In the genomic region with DNA sequence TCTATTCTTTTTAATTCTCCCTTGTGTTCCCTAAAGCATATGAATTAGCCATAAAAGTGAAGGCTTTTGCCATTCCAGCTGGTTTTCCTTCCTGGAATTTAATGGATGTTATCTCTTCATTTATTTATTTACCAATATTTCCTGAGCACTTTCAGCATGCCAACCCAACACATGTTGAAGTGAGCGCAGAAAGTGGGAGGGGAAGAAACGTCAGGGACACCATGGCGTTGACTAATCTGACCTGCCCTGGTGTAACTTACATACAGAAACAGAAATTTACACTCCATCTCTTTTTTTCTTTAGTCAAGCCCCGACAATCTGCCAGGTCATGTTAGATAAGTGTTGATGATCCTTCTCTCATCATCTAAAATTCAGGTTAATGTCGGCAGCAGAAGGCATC, we compare ENCODE assay signal across 19 cellular contexts.
DNase-seq lines count a peak whose midpoint lies in the region; ATAC-seq and TF ChIP-seq lines count a peak whose summit lies in the region.
"Had no signal": no experiment of that assay in that cellular context is flagged by ENCODE, and none has a peak within 500 bp of the region (broad histone marks: within the 10 kb centered on the region; RNA-seq: fewer than 3 reads in every experiment).

No MANE protein-coding gene starts in this region.

- no peak overlapping the region for H4K5ac ChIP-seq in mesendoderm (ENCODE audit: low read length)

- H3K27ac ChIP-seq in fibroblast of lung (ENCODE audit: insufficient read depth, low read length): no peak overlapping the region
- H3K27ac ChIP-seq in mesendoderm (ENCODE audit: low read depth, low read length): no peak overlapping the region
- H3K27ac ChIP-seq: C4-2B, GM23248 had no signal

- H3K4me3 ChIP-seq in HFF-Myc (replicated peaks; ENCODE audit: low read depth, low read length) (no peak overlapping the region), fibroblast of lung (replicated peaks in 1 of 4; ENCODE audit: control extremely low read depth in 1 of 4, insufficient read depth in 1 of 4, low read depth in 3 of 4, low read length in 4 of 4) (no peak overlapping the region), mesendoderm (ENCODE audit: low read length) (no peak overlapping the region)
- H3K4me3 ChIP-seq: GM23248, HAP-1 had no signal

- ATAC-seq in HG03571 (IDR thresholded peaks at IDR 0.05; ENCODE audit: unreplicated experiment): no peak

- H3K36me3 Mint-ChIP-seq in Calu3 (ENCODE audit: insufficient read depth, unreplicated experiment): no peaks in the 10 kb centered on the region
- H3K36me3 Mint-ChIP-seq: CD4-positive, alpha-beta memory T cell had no signal

- H3K56ac ChIP-seq in mesendoderm (ENCODE audit: low read length): no peak overlapping the region

- no peaks in the 10 kb centered on the region for H3K9me3 Mint-ChIP-seq in Calu3 (ENCODE audit: low read depth, unreplicated experiment)
- H3K9me3 Mint-ChIP-seq: CD4-positive, alpha-beta memory T cell had no signal

- H3K4me2 ChIP-seq in fibroblast of lung (ENCODE audit: extremely low read depth, insufficient read depth, low read length) (peak overlapping the region; percentile 25), mesendoderm (ENCODE audit: low read length) (no peak overlapping the region)

- no peaks in the 10 kb centered on the region for H3K9me3 ChIP-seq in fibroblast of lung (ENCODE audit: control insufficient read depth, insufficient read depth, low read depth, low read length)
- H3K9me3 ChIP-seq: BE2C, HAP-1 had no signal

- H3K27me3 ChIP-seq in fibroblast of lung (ENCODE audit: control insufficient read depth, insufficient read depth, low read length) (no peaks in the 10 kb centered on the region), mesendoderm (ENCODE audit: insufficient read depth, low read length, poor library complexity) (no peaks in the 10 kb centered on the region)

- H3K36me3 ChIP-seq in fibroblast of lung (ENCODE audit: control insufficient read depth, insufficient read depth, low read length) (no peaks in the 10 kb centered on the region), mesendoderm (ENCODE audit: control insufficient read depth, insufficient read depth, low read length) (no peaks in the 10 kb centered on the region)
- H3K36me3 ChIP-seq: BE2C, HAP-1 had no signal

- H2AK5ac ChIP-seq in mesendoderm (ENCODE audit: low read length): no peak overlapping the region

- intact Hi-C loops in Calu3 (cut with micrococcal nuclease; ENCODE audit: unreplicated experiment): no loop called here

- CTCF ChIA-PET in Calu3 (lab: Charles Lee): no interaction called here

- no peaks in the 10 kb centered on the region for H3K79me1 ChIP-seq in mesendoderm (ENCODE audit: low read length)

- no peaks in the 10 kb centered on the region for H3K27me3 Mint-ChIP-seq in Calu3 (ENCODE audit: unreplicated experiment)
- H3K27me3 Mint-ChIP-seq: CD4-positive, alpha-beta memory T cell had no signal

- H3K79me2 ChIP-seq in fibroblast of lung (ENCODE audit: control insufficient read depth, insufficient read depth, low read length) (no peaks in the 10 kb centered on the region), mesendoderm (ENCODE audit: control insufficient read depth, insufficient read depth, low read length) (no peaks in the 10 kb centered on the region)

- H3K23ac ChIP-seq in mesendoderm (ENCODE audit: low read length): no peak overlapping the region

- H3K18ac ChIP-seq in mesendoderm (ENCODE audit: low read length): no peak overlapping the region

- H2BK120ac ChIP-seq in mesendoderm (ENCODE audit: low read depth, low read length): no peak overlapping the region

- no peak overlapping the region for H2BK5ac ChIP-seq in mesendoderm (ENCODE audit: low read length)

- no peak overlapping the region for H4K8ac ChIP-seq in mesendoderm (ENCODE audit: low read depth, low read length)

- peak overlapping the region; percentile 31 for H3K4ac ChIP-seq in mesendoderm (ENCODE audit: low read depth, low read length)

- DNase-seq in Calu3 (no peak), HFF-Myc (ENCODE audit: extremely low read depth, low read depth) (peak; percentile 5), fibroblast of lung (ENCODE audit: low read depth in 2 of 2) (peak in 1 of 2 donors; percentile 66), mesendoderm (no peak), cerebellar cortex (ENCODE audit: low spot score) (no peak), NCI-H345 (lab: John Stamatoyannopoulos, UW) (no peak)
- DNase-seq in activated CD4-positive, alpha-beta T cell treated with anti-CD3 and anti-CD28 coated beads, Interleukin-2, amount 50 U/mL, for 1 hour: no peak
- DNase-seq: 8988T; BE2C; CD4-positive, alpha-beta memory T cell; DMS153; DMS79 treated with DMSO at 0.1 percent for 48 hours; GDM1; GM23248; HFFc6; KBM-7 had no signal

- no peaks in the 10 kb centered on the region for H3K4me1 Mint-ChIP-seq in Calu3 (ENCODE audit: low read depth, unreplicated experiment)

- H2AFZ ChIP-seq in fibroblast of lung (ENCODE audit: low read length): no peak overlapping the region
- H2AFZ ChIP-seq: GM23248 had no signal

- WGBS in mesendoderm (ENCODE audit: extremely low coverage, insufficient coverage, low lambda C conversion rate): no CpG with 5 or more reads among the region's 5 CpGs

- TF ChIP-seq CTCF in Calu3 (IDR thresholded peaks at IDR 0.05; ENCODE audit: unreplicated experiment) (no peak), HFF-Myc (IDR thresholded peaks at IDR 0.05; ENCODE audit: low read depth, low read length, missing control alignments) (no peak), fibroblast of lung (conservative IDR thresholded peaks at IDR 0.05 in 1 of 2, IDR thresholded peaks at IDR 0.05 in 1 of 2; ENCODE audit: low read depth in 1 of 2, low read length in 2 of 2) (no peak)

- H3K9ac ChIP-seq in fibroblast of lung (ENCODE audit: insufficient read depth, low read length) (no peak overlapping the region), mesendoderm (ENCODE audit: low read length) (no peak overlapping the region)
- H3K9ac ChIP-seq: GM23248 had no signal

- peak overlapping the region; percentile 13 for H3K27ac Mint-ChIP-seq in Calu3 (ENCODE audit: unreplicated experiment)
- H3K27ac Mint-ChIP-seq: HFFc6 had no signal

- BruUV-seq in Calu3 (replicated peaks; lab: Mats Ljungman, UMichigan): no TSS peak

- no peak overlapping the region for H2BK15ac ChIP-seq in mesendoderm (replicated peaks; ENCODE audit: low read depth)

- no peak overlapping the region for H3K4me3 Mint-ChIP-seq in Calu3 (ENCODE audit: low read depth, unreplicated experiment)
- H3K4me3 Mint-ChIP-seq: CD4-positive, alpha-beta memory T cell; HFFc6 had no signal

- H3K4me1 ChIP-seq in fibroblast of lung (ENCODE audit: control insufficient read depth, extremely low read depth, insufficient read depth, low read length) (peaks cover 4% of the 10 kb centered on the region), mesendoderm (ENCODE audit: control insufficient read depth, low read depth, low read length) (no peaks in the 10 kb centered on the region)
- H3K4me1 ChIP-seq: BE2C, HAP-1 had no signal

- no peaks in the 10 kb centered on the region for H4K20me1 ChIP-seq in fibroblast of lung (ENCODE audit: control insufficient read depth, extremely low read depth, insufficient read depth, low read length)
